ENCODE assay signal across 1 cellular context in genomic region chr16:85479972-85480726, GRCh38.
TF ChIP-seq lines count a peak whose summit lies in the region.

No MANE protein-coding gene starts in this region.

TF ChIP-seq in SK-N-SH, 30 proteins besides CTCF, POLR2A, EP300 and RAD21 (continued from another document):
- TF ChIP-seq, protein P1, sequence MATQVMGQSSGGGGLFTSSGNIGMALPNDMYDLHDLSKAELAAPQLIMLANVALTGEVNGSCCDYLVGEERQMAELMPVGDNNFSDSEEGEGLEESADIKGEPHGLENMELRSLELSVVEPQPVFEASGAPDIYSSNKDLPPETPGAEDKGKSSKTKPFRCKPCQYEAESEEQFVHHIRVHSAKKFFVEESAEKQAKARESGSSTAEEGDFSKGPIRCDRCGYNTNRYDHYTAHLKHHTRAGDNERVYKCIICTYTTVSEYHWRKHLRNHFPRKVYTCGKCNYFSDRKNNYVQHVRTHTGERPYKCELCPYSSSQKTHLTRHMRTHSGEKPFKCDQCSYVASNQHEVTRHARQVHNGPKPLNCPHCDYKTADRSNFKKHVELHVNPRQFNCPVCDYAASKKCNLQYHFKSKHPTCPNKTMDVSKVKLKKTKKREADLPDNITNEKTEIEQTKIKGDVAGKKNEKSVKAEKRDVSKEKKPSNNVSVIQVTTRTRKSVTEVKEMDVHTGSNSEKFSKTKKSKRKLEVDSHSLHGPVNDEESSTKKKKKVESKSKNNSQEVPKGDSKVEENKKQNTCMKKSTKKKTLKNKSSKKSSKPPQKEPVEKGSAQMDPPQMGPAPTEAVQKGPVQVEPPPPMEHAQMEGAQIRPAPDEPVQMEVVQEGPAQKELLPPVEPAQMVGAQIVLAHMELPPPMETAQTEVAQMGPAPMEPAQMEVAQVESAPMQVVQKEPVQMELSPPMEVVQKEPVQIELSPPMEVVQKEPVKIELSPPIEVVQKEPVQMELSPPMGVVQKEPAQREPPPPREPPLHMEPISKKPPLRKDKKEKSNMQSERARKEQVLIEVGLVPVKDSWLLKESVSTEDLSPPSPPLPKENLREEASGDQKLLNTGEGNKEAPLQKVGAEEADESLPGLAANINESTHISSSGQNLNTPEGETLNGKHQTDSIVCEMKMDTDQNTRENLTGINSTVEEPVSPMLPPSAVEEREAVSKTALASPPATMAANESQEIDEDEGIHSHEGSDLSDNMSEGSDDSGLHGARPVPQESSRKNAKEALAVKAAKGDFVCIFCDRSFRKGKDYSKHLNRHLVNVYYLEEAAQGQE (IDR thresholded peaks at IDR 0.05; ENCODE audit: low read depth, low read length) = no peak
- TF ChIP-seq YY1 (IDR thresholded peaks at IDR 0.05; ENCODE audit: low read depth) (no peak), TAF1 (IDR thresholded peaks at IDR 0.05; ENCODE audit: borderline replicate concordance, low read depth, low read length) (no peak), NFIC (IDR thresholded peaks at IDR 0.05; ENCODE audit: borderline replicate concordance) (no peak)
